ENCODE assay signal across 6 cellular contexts in the genomic region with DNA sequence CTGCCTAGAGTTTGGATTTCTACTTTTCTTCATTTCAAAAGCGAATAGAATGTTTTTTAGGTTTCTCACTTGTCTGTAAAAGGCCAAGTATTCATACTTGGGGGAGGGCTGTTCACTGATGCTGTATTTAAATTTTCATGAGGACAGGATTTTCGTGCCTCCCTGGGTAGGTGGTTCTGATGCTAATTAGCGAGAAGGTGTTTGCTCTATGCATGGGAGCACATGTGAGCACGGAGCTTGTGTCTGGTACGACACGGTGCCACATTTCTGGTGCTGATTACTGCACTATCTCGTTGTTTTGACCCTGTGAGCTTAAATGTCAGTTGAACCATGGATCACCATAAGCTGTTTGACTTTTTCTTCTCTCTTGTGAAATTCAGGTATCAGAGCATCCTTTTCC.
"Had no signal": no experiment of that assay in that cellular context is flagged by ENCODE, and none has a peak within 500 bp of the region (broad histone marks: within the 10 kb centered on the region; RNA-seq: fewer than 3 reads in every experiment).

No MANE protein-coding gene starts in this region.

- H3K4me3 ChIP-seq: GM23248, K562 had no signal

- H3K27ac ChIP-seq: GM23248, HL-60 had no signal

- H3K9ac ChIP-seq: GM23248 had no signal

- H2AFZ ChIP-seq: GM23248 had no signal

- ATAC-seq: K562 had no signal

- DNase-seq: GM23248, H9, HCEC 1CT, IMR-90 had no signal
